Comparison of ENCODE assay signal across 1 cellular context in genomic region chr4:1835836-1836235, GRCh38. TPM values are rescaled to one million over a fixed set of nuclear protein-coding genes. Genes with fewer than 3 reads are reported as not detected.
"Had no signal": no experiment of that assay in that cellular context is flagged by ENCODE, and none has a peak within 500 bp of the region (broad histone marks: within the 10 kb centered on the region; RNA-seq: fewer than 3 reads in every experiment).

No MANE protein-coding gene starts in this region.

RNA-seq across cellular contexts. Expression of gene FGFR3, which starts 42.7 kb away (rescaled TPM):
- total RNA-seq: activated naive CD8-positive, alpha-beta T cell treated with anti-CD3 and anti-CD28 coated beads for 36 hours had no signal
